Comparison of ENCODE assay signal across 2 cellular contexts in genomic region chr17:81354252-81354943, GRCh38.
TF ChIP-seq lines count a peak whose summit lies in the region.

No MANE protein-coding gene starts in this region.

TF ChIP-seq in HepG2, 621 proteins besides CTCF, POLR2A, EP300 and RAD21:
- TF ChIP-seq ZNF740 (CRISPR knock-in tag; IDR thresholded peaks at IDR 0.05): no peak
- TF ChIP-seq ZNF607 (CRISPR knock-in tag; IDR thresholded peaks at IDR 0.05; ENCODE audit: borderline replicate concordance): 0 out of 2 replicates have a peak, but pooled peaks have one; percentile 14
- no peak for TF ChIP-seq AHDC1 (CRISPR knock-in tag; IDR thresholded peaks at IDR 0.05; ENCODE audit: borderline replicate concordance)
- TF ChIP-seq SNAPC5 (CRISPR knock-in tag; IDR thresholded peaks at IDR 0.05; ENCODE audit: borderline replicate concordance): no peak
- TF ChIP-seq ZNF501 (CRISPR knock-in tag; IDR thresholded peaks at IDR 0.05): 0 out of 2 replicates have a peak, but pooled peaks have one; percentile 4

TF ChIP-seq in K562, 482 proteins besides CTCF, POLR2A, EP300 and RAD21:
- TF ChIP-seq BRD4 (IDR thresholded peaks at IDR 0.05): no peak
TF ChIP-seq in K562: peak in this region for 0.
